In the genomic region with DNA sequence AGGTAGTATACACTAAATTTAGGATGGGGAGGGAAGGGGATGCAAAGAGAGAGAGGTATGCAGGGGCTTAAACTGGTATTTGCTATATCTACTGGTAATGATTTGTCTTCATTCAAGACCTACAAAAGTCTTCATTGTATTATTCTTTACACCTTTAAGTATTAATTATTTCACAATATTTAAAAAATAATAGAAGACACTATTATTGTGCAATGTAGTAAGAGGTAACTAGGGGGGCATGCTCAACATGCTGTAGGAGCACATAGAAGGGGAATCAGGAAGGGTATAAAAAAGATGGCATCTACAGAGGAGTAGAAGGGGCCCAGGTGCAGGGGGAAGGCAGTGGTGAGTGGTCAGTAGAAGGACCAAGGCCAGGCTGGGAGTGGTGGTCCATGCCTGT, we compare ENCODE assay signal across 23 cellular contexts. TPM values are rescaled to one million over a fixed set of nuclear protein-coding genes. Genes with fewer than 3 reads are reported as not detected.
DNase-seq lines count a peak whose midpoint lies in the region; ATAC-seq, FAIRE-seq and TF ChIP-seq lines count a peak whose summit lies in the region.
"Had no signal": no experiment of that assay in that cellular context is flagged by ENCODE, and none has a peak within 500 bp of the region (broad histone marks: within the 10 kb centered on the region; RNA-seq: fewer than 3 reads in every experiment).

No MANE protein-coding gene starts in this region.

- no peak for FAIRE-seq in HepG2 (lab: Jason Lieb, UNC)
- FAIRE-seq: G401.6 had no signal

- TF ChIP-seq POLR2A in HepG2 (IDR thresholded peaks at IDR 0.05; ENCODE audit: insufficient read depth in 1 of 2, low read depth in 2 of 2, low read length in 2 of 2) (no peak), right lobe of liver (IDR thresholded peaks at IDR 0.05) (no peak)

- H2AFZ ChIP-seq in HepG2 (ENCODE audit: low read length), result no peak overlapping the region
- H2AFZ ChIP-seq: GM23248, PC-9 had no signal

- H3K27ac Mint-ChIP-seq in activated B cell treated with CpG ODN at 0.5 μM for 24 hours, result peak overlapping the region; percentile 41
- peak overlapping the region; percentile 61 for H3K27ac Mint-ChIP-seq in central memory CD8-positive, alpha-beta T cell (ENCODE audit: low read depth)
- no peak overlapping the region for H3K27ac Mint-ChIP-seq in stimulated activated naive CD8-positive, alpha-beta T cell treated with anti-CD3 and anti-CD28 coated beads, Interleukin-15, amount 100 ng/mL, for 72 hours

- no TSS peak for BruUV-seq in HepG2 (replicated peaks; lab: Mats Ljungman, UMichigan)

- in situ Hi-C loops in HepG2 (cut with HindIII; ENCODE audit: extremely low pct_ligation_motif_present, low pct_unique_long_range_greater_than_20kb), result no loop called here

- POLR2A ChIA-PET in HepG2 (lab: Yijun Ruan, JAX) (no interaction called here), activated B cell treated with CpG ODN at 0.5 μM for 24 hours (lab: Charles Lee) (interaction anchor here (0.6 to 4.2 kb wide), 7 partner anchors 15 to 1096 kb away, joined by 3 to 65 read pairs (median 7); partner anchors contain the start of gene CCR7)

- H3K4me3 ChIP-seq in HepG2 (replicated peaks in 1 of 3; ENCODE audit: insufficient read depth in 1 of 3, low read depth in 2 of 3, low read length in 3 of 3) (no peak overlapping the region), right lobe of liver (no peak overlapping the region)
- H3K4me3 ChIP-seq: GM23248, PC-9, SJSA1 had no signal

- TF ChIP-seq RAD21 in HepG2 (CRISPR knock-in tag; IDR thresholded peaks at IDR 0.05), result no peak

- no peak overlapping the region for H3K4me3 Mint-ChIP-seq in activated B cell treated with CpG ODN at 0.5 μM for 24 hours
- peak overlapping the region; percentile 43 for H3K4me3 Mint-ChIP-seq in central memory CD8-positive, alpha-beta T cell
- peak overlapping the region; percentile 23 to 33 for H3K4me3 Mint-ChIP-seq in stimulated activated naive CD8-positive, alpha-beta T cell treated with anti-CD3 and anti-CD28 coated beads, Interleukin-15, amount 100 ng/mL, for 72 hours

- ATAC-seq in HepG2 (no peak), right lobe of liver (no peak), activated B cell treated with CpG ODN at 0.5 μM for 24 hours (ENCODE audit: low read depth) (no peak)
- ATAC-seq in central memory CD8-positive, alpha-beta T cell (replicated peaks; ENCODE audit: extremely low read depth, poor library complexity, severe bottlenecking), result no peak
- no peak for ATAC-seq in stimulated activated naive CD8-positive, alpha-beta T cell treated with anti-CD3 and anti-CD28 coated beads, Interleukin-15, amount 100 ng/mL, for 72 hours

- H3K4me2 ChIP-seq in HepG2 (ENCODE audit: low read depth, low read length), result no peak overlapping the region
- H3K4me2 ChIP-seq: PC-9 had no signal

- H3K36me3 Mint-ChIP-seq in activated B cell treated with CpG ODN at 0.5 μM for 24 hours (ENCODE audit: low read depth), result peaks cover 12% of the 10 kb centered on the region
- peaks cover 4% of the 10 kb centered on the region for H3K36me3 Mint-ChIP-seq in central memory CD8-positive, alpha-beta T cell (ENCODE audit: insufficient read depth)

- no peak overlapping the region for H3K27ac ChIP-seq in HepG2 (ENCODE audit: extremely low read length, insufficient read depth, low read length)
- H3K27ac ChIP-seq in right lobe of liver, result no peak overlapping the region
- H3K27ac ChIP-seq: C4-2B, GM23248, PC-9, SJSA1 had no signal

- peaks cover 92% of the 10 kb centered on the region for H3K4me1 Mint-ChIP-seq in activated B cell treated with CpG ODN at 0.5 μM for 24 hours
- peaks cover 56% of the 10 kb centered on the region for H3K4me1 Mint-ChIP-seq in central memory CD8-positive, alpha-beta T cell
- H3K4me1 Mint-ChIP-seq in stimulated activated naive CD8-positive, alpha-beta T cell treated with anti-CD3 and anti-CD28 coated beads, Interleukin-15, amount 100 ng/mL, for 72 hours, result peaks cover 92% of the 10 kb centered on the region

- peaks cover 13% of the 10 kb centered on the region for H3K9me3 Mint-ChIP-seq in activated B cell treated with CpG ODN at 0.5 μM for 24 hours
- H3K9me3 Mint-ChIP-seq in central memory CD8-positive, alpha-beta T cell, result peaks cover 7% of the 10 kb centered on the region
- H3K9me3 Mint-ChIP-seq in stimulated activated naive CD8-positive, alpha-beta T cell treated with anti-CD3 and anti-CD28 coated beads, Interleukin-15, amount 100 ng/mL, for 72 hours, result peaks cover 25 to 28% of the 10 kb centered on the region in 2 donors

- DNase-seq in HepG2 (ENCODE audit: low spot score) (no peak), right lobe of liver (no peak), activated B cell treated with CpG ODN at 0.5 μM for 24 hours (no peak), retina (no peak), NCI-H526 treated with DMSO at 0.1 percent for 48 hours (lab: John Stamatoyannopoulos, UW) (no peak), RPMI8226 (no peak)
- no peak for DNase-seq in central memory CD8-positive, alpha-beta T cell (ENCODE audit: low spot score in 2 of 2)
- no peak for DNase-seq in stimulated activated naive CD8-positive, alpha-beta T cell treated with anti-CD3 and anti-CD28 coated beads, Interleukin-15, amount 100 ng/mL, for 72 hours
- DNase-seq: Calu3, DMS79, GM23248, HCEC 1CT, KBM-7, MV-4-11, NCI-H1417, NCI-H187 treated with DMSO at 0.1 percent for 48 hours, NCI-H2171, NCI-H774, PC-9 had no signal

- peaks cover 8% of the 10 kb centered on the region for H3K4me1 ChIP-seq in HepG2 (ENCODE audit: insufficient read depth, low read length)
- H3K4me1 ChIP-seq in right lobe of liver, result no peaks in the 10 kb centered on the region
- H3K4me1 ChIP-seq: SJSA1 had no signal

- no peaks in the 10 kb centered on the region for H3K79me2 ChIP-seq in HepG2 (ENCODE audit: insufficient read depth, low read length)

- intact Hi-C loops in HepG2 (cut with micrococcal nuclease; ENCODE audit: unreplicated experiment) (no loop called here), right lobe of liver (cut with DNase I) (no loop called here), activated B cell treated with CpG ODN at 0.5 μM for 24 hours (cut with micrococcal nuclease) (no loop called here)

- H3K9me3 ChIP-seq in HepG2 (ENCODE audit: low read length) (no peaks in the 10 kb centered on the region; the same call in 1 of the 2 replicates), right lobe of liver (no peaks in the 10 kb centered on the region)

- CTCF ChIA-PET in HepG2 (lab: Yijun Ruan, JAX; ENCODE audit: low intra/inter-chr PET ratio, low total read pairs), result no interaction called here
- CTCF ChIA-PET in activated B cell treated with CpG ODN at 0.5 μM for 24 hours (lab: Charles Lee), result no interaction called here

- H4K20me1 ChIP-seq in HepG2 (ENCODE audit: insufficient read depth, low read length), result no peaks in the 10 kb centered on the region

- no peak overlapping the region for H3K9ac ChIP-seq in HepG2 (ENCODE audit: insufficient read depth, low read depth, low read length)
- H3K9ac ChIP-seq: GM23248 had no signal

- H3K27me3 ChIP-seq in HepG2 (ENCODE audit: control insufficient read depth in 1 of 2, insufficient read depth in 2 of 2, low read length in 2 of 2), result peaks cover 0 to 16% of the 10 kb centered on the region in 2 experiments; a peak in 3 of 5 replicates
- no peaks in the 10 kb centered on the region for H3K27me3 ChIP-seq in right lobe of liver

- H3K27me3 Mint-ChIP-seq in activated B cell treated with CpG ODN at 0.5 μM for 24 hours, result no peaks in the 10 kb centered on the region
- H3K27me3 Mint-ChIP-seq in central memory CD8-positive, alpha-beta T cell, result no peaks in the 10 kb centered on the region
- no peaks in the 10 kb centered on the region for H3K27me3 Mint-ChIP-seq in stimulated activated naive CD8-positive, alpha-beta T cell treated with anti-CD3 and anti-CD28 coated beads, Interleukin-15, amount 100 ng/mL, for 72 hours

- TF ChIP-seq CTCF in HepG2 (CRISPR knock-in tag; IDR thresholded peaks at IDR 0.05), result no peak
- TF ChIP-seq CTCF in right lobe of liver (IDR thresholded peaks at IDR 0.05), result no peak
- no peak for TF ChIP-seq CTCF in activated B cell treated with CpG ODN at 0.5 μM for 24 hours (IDR thresholded peaks at IDR 0.05)

- H3K36me3 ChIP-seq in HepG2 (replicated peaks in 1 of 2; ENCODE audit: control insufficient read depth in 1 of 2, insufficient read depth in 2 of 2, low read length in 2 of 2) (no peaks in the 10 kb centered on the region), right lobe of liver (no peaks in the 10 kb centered on the region)
- H3K36me3 ChIP-seq: SJSA1 had no signal

- TF ChIP-seq EP300 in HepG2 (IDR thresholded peaks at IDR 0.05; ENCODE audit: low read depth in 2 of 2, low read length in 2 of 2) (no peak), HepG2 (CRISPR knock-in tag; IDR thresholded peaks at IDR 0.05; ENCODE audit: borderline replicate concordance) (no peak)

TF ChIP-seq in HepG2, 621 proteins besides CTCF, POLR2A, EP300 and RAD21 (continues in another document):
- TF ChIP-seq ZFP36L1 (CRISPR knock-in tag; IDR thresholded peaks at IDR 0.05) (no peak), MAZ (IDR thresholded peaks at IDR 0.05; ENCODE audit: borderline replicate concordance, low read depth, low read length) (no peak), MAZ (CRISPR knock-in tag; IDR thresholded peaks at IDR 0.05; ENCODE audit: low read depth) (no peak)

RNA-seq across cellular contexts. Expression of gene CCR7, which starts 14.9 kb away (rescaled TPM):
- total RNA-seq in HepG2 (2016; rRNA removed; fragmentation: Illumina TruSeq; extraction: Trizol) (0.04 TPM in 1 of 2 replicates, not detected in the other), right lobe of liver (under 1 TPM in 4 of 6 experiments, not detected in 2; 0.12 to 0.58 (median 0.28) TPM), activated B cell treated with CpG ODN at 0.5 μM for 24 hours (572 and 573 TPM in 2 replicates)
- not detected in 2 replicates for total RNA-seq in HepG2 (2016; cell fraction: cytosol; rRNA removed; fragmentation: Illumina TruSeq; extraction: Trizol; ENCODE audit: low read depth)
- total RNA-seq in HepG2 (2016; cell fraction: insoluble cytoplasmic fraction; rRNA removed; fragmentation: Illumina TruSeq; extraction: Trizol), result 0.09 TPM in 1 of 2 replicates, not detected in the other
- not detected in 2 replicates for total RNA-seq in HepG2 (2016; cell fraction: membrane; rRNA removed; fragmentation: Illumina TruSeq; extraction: Trizol)
- not detected in 2 replicates for total RNA-seq in HepG2 (2016; cell fraction: nucleus; rRNA removed; fragmentation: Illumina TruSeq; extraction: Trizol)
- 0.53 and 0.55 TPM in 2 replicates for polyA plus RNA-seq in HepG2 (2011; rRNA removed)
- 0.59 and 0.70 TPM in 2 replicates for polyA plus RNA-seq in HepG2 (2011; cell fraction: cytosol; rRNA removed)
- 0.31 and 1.1 TPM in 2 replicates for polyA plus RNA-seq in HepG2 (2011; cell fraction: nucleus; rRNA removed)
- 1.1 and 1.5 TPM in 2 replicates for polyA plus RNA-seq in HepG2 (2012)
- polyA plus RNA-seq in HepG2 (2016; cell fraction: cytosol; fragmentation: Illumina TruSeq; extraction: Trizol; ENCODE audit: low read depth), result not detected in 2 replicates
- not detected in 2 replicates for polyA plus RNA-seq in HepG2 (2016; cell fraction: insoluble cytoplasmic fraction; fragmentation: Illumina TruSeq; extraction: Trizol; ENCODE audit: low read depth)
- polyA plus RNA-seq in HepG2 (2016; cell fraction: membrane; fragmentation: Illumina TruSeq; extraction: Trizol; ENCODE audit: low read depth), result not detected in 2 replicates
- not detected in 2 replicates for polyA plus RNA-seq in HepG2 (2016; cell fraction: nucleus; fragmentation: Illumina TruSeq; extraction: Trizol; ENCODE audit: insufficient read depth, low read depth)
- polyA minus RNA-seq in HepG2 (2011; rRNA and poly(A)+ RNA removed; ENCODE audit: low replicate concordance), result 1.4 and 3.5 TPM in 2 replicates
- 0.40 TPM in 1 of 2 replicates, not detected in the other for polyA minus RNA-seq in HepG2 (2011; cell fraction: cytosol; rRNA and poly(A)+ RNA removed)
- polyA minus RNA-seq in HepG2 (2011; cell fraction: nucleus; rRNA and poly(A)+ RNA removed), result 0.37 TPM in 1 of 2 replicates, not detected in the other
- total RNA-seq: Calu3, GM23248, NCI-H460, PC-9, SJSA1 had no signal

Comparison
In these comparisons a context has a peak if more than half of its experiments do, and no peak if none do; other contexts are left out.
1. H3K27ac Mint-ChIP-seq: peak in activated B cell treated with CpG ODN at 0.5 μM for 24 hours (single experiment) and central memory CD8-positive, alpha-beta T cell (single experiment); none in stimulated activated naive CD8-positive, alpha-beta T cell treated with anti-CD3 and anti-CD28 coated beads, Interleukin-15, amount 100 ng/mL, for 72 hours (0 of 2).
2. RNA of gene CCR7, which starts 14.9 kb away (total RNA-seq): 572 to 573 TPM in activated B cell treated with CpG ODN at 0.5 μM for 24 hours; 0.12 to 0.58 TPM in right lobe of liver and 0.04 to 0.09 TPM in HepG2; every median in the first group is over 100 times any median in the second.